In the genomic region with DNA sequence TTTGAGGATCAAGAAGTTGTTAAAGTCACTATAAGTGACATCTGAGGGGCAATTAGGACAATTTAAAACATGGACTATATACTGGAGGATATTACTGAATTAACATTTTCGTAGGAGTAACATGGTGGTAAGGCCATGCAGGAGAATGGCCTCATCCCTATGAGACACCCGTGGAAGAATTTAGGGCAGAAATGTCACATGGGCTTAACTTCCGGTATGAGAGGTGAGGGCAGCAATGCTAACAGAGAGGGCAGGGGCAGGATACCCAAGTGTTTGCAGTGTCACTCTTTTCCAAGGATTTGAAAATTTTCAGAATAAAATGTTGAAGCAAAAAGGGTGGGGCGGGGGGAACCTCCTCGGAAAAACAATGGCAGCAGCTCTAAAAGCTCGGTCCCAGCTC, we compare ENCODE assay signal across 9 cellular contexts. TPM values are rescaled to one million over a fixed set of nuclear protein-coding genes. Genes with fewer than 3 reads are reported as not detected.
DNase-seq lines count a peak whose midpoint lies in the region; ATAC-seq, FAIRE-seq and TF ChIP-seq lines count a peak whose summit lies in the region.
"Had no signal": no experiment of that assay in that cellular context is flagged by ENCODE, and none has a peak within 500 bp of the region (broad histone marks: within the 10 kb centered on the region; RNA-seq: fewer than 3 reads in every experiment).

No MANE protein-coding gene starts in this region.

- no peaks in the 10 kb centered on the region for H3K9me3 Mint-ChIP-seq in activated CD4-positive, alpha-beta T cell treated with anti-CD3 and anti-CD28 coated beads, Interleukin-2, amount 10 ng/mL, durations not matched to agents 24 days and 14 days
- H3K9me3 Mint-ChIP-seq in activated T-helper 2 cell treated with anti-CD3 and anti-CD28 coated beads, Interferon-gamma antibody, Interleukin-2, Interleukin-4, amounts not matched to agents 10 μg/mL and 5 μg/mL and 100 μg/mL, durations not matched to agents 14 hours and 24 hours and 36 hours: no peaks in the 10 kb centered on the region

- TF ChIP-seq CTCF in HepG2 (CRISPR knock-in tag; IDR thresholded peaks at IDR 0.05): no peak

- no peak overlapping the region for H2AFZ ChIP-seq in HepG2 (ENCODE audit: low read length)

- peak overlapping the region; percentile 81 for H3K4me3 Mint-ChIP-seq in activated CD4-positive, alpha-beta T cell treated with anti-CD3 and anti-CD28 coated beads, Interleukin-2, amount 10 ng/mL, durations not matched to agents 24 days and 14 days
- H3K4me3 Mint-ChIP-seq in activated T-helper 2 cell treated with anti-CD3 and anti-CD28 coated beads, Interferon-gamma antibody, Interleukin-2, Interleukin-4, amounts not matched to agents 10 μg/mL and 5 μg/mL and 100 μg/mL, durations not matched to agents 14 hours and 24 hours and 36 hours (ENCODE audit: low read depth): peak overlapping the region; percentile 76

- POLR2A ChIA-PET in HepG2 (lab: Yijun Ruan, JAX): interaction anchor here (0.9 kb wide), 1 partner anchor 126 kb away, joined by 3 read pairs; no protein-coding TSS in a partner anchor

- CTCF ChIA-PET in HepG2 (lab: Yijun Ruan, JAX; ENCODE audit: low intra/inter-chr PET ratio, low total read pairs): no interaction called here

- H4K20me1 ChIP-seq in HepG2 (ENCODE audit: insufficient read depth, low read length): peaks cover 5% of the 10 kb centered on the region; the same call in 1 of the 2 replicates

- H3K27me3 Mint-ChIP-seq in activated CD4-positive, alpha-beta T cell treated with anti-CD3 and anti-CD28 coated beads, Interleukin-2, amount 10 ng/mL, durations not matched to agents 24 days and 14 days: no peaks in the 10 kb centered on the region
- H3K27me3 Mint-ChIP-seq in activated T-helper 2 cell treated with anti-CD3 and anti-CD28 coated beads, Interferon-gamma antibody, Interleukin-2, Interleukin-4, amounts not matched to agents 10 μg/mL and 5 μg/mL and 100 μg/mL, durations not matched to agents 14 hours and 24 hours and 36 hours (ENCODE audit: low read depth): no peaks in the 10 kb centered on the region

- H3K4me1 ChIP-seq in HepG2 (ENCODE audit: insufficient read depth, low read length) (peaks cover 71% of the 10 kb centered on the region), subcutaneous abdominal adipose tissue (ENCODE audit: control insufficient read depth in 5 of 5, insufficient read depth in 5 of 5, low read length in 5 of 5) (peaks cover 8 to 50% (median 47%) of the 10 kb centered on the region in 5 donors)

- H3K4me3 ChIP-seq in HepG2 (replicated peaks in 1 of 3; ENCODE audit: insufficient read depth in 1 of 3, low read depth in 2 of 3, low read length in 3 of 3) (peak overlapping the region in 1 of 3 experiments; percentile 38; a peak in 3 of 6 replicates), subcutaneous abdominal adipose tissue (ENCODE audit: low read depth in 1 of 5, low read length in 5 of 5) (no peak overlapping the region)

- H3K9me3 ChIP-seq in HepG2 (ENCODE audit: low read length): no peaks in the 10 kb centered on the region
- no peaks in the 10 kb centered on the region for H3K9me3 ChIP-seq in subcutaneous abdominal adipose tissue (ENCODE audit: control insufficient read depth in 5 of 5, low read length in 5 of 5)

- no peak for TF ChIP-seq RAD21 in HepG2 (CRISPR knock-in tag; IDR thresholded peaks at IDR 0.05)

- H3K27ac Mint-ChIP-seq in activated CD4-positive, alpha-beta T cell treated with anti-CD3 and anti-CD28 coated beads, Interleukin-2, amount 10 ng/mL, durations not matched to agents 24 days and 14 days: peak overlapping the region; percentile 95
- H3K27ac Mint-ChIP-seq in activated T-helper 2 cell treated with anti-CD3 and anti-CD28 coated beads, Interferon-gamma antibody, Interleukin-2, Interleukin-4, amounts not matched to agents 10 μg/mL and 5 μg/mL and 100 μg/mL, durations not matched to agents 14 hours and 24 hours and 36 hours: peak overlapping the region; percentile 94

- no TSS peak for BruUV-seq in HepG2 (replicated peaks; lab: Mats Ljungman, UMichigan)

- ATAC-seq in HepG2 (no peak), HG03432 (IDR thresholded peaks at IDR 0.05; ENCODE audit: unreplicated experiment) (no peak)

- H3K36me3 ChIP-seq in HepG2 (replicated peaks in 1 of 2; ENCODE audit: control insufficient read depth in 1 of 2, insufficient read depth in 2 of 2, low read length in 2 of 2) (peaks cover 21 to 35% of the 10 kb centered on the region in 2 experiments; a peak in 4 of 5 replicates), subcutaneous abdominal adipose tissue (ENCODE audit: control insufficient read depth in 5 of 5, insufficient read depth in 5 of 5, low read length in 5 of 5) (peaks cover 0 to 17% (median 11%) of the 10 kb centered on the region in 5 donors)

- H3K9ac ChIP-seq in HepG2 (ENCODE audit: insufficient read depth, low read depth, low read length) (peak overlapping the region; percentile 12; the same call in 1 of the 2 replicates), subcutaneous abdominal adipose tissue (ENCODE audit: low read length in 5 of 5) (peak overlapping the region in 1 of 5 donors; percentile 10)

- H3K4me2 ChIP-seq in HepG2 (ENCODE audit: low read depth, low read length): peak overlapping the region; percentile 60

- TF ChIP-seq EP300 in HepG2 (IDR thresholded peaks at IDR 0.05; ENCODE audit: low read depth in 2 of 2, low read length in 2 of 2) (no peak), HepG2 (CRISPR knock-in tag; IDR thresholded peaks at IDR 0.05; ENCODE audit: borderline replicate concordance) (no peak)

- peaks cover 96% of the 10 kb centered on the region for H3K79me2 ChIP-seq in HepG2 (ENCODE audit: insufficient read depth, low read length)

- 15% methylated on average over 6 of the region's 6 CpGs for WGBS in HepG2 (ENCODE audit: low lambda C conversion rate)

- peak overlapping the region; percentile 58 for H3K27ac ChIP-seq in HepG2 (ENCODE audit: extremely low read length, insufficient read depth, low read length)
- H3K27ac ChIP-seq in subcutaneous abdominal adipose tissue (ENCODE audit: low read depth, low read length): peak overlapping the region; percentile 7

- no peaks in the 10 kb centered on the region for H3K27me3 ChIP-seq in HepG2 (ENCODE audit: control insufficient read depth in 1 of 2, insufficient read depth in 2 of 2, low read length in 2 of 2)
- H3K27me3 ChIP-seq in subcutaneous abdominal adipose tissue (ENCODE audit: control insufficient read depth in 5 of 5, insufficient read depth in 4 of 5, low read length in 5 of 5): no peaks in the 10 kb centered on the region

- no peak for DNase-seq in activated CD4-positive, alpha-beta T cell treated with anti-CD3 and anti-CD28 coated beads, Interleukin-2, amount 10 ng/mL, durations not matched to agents 24 days and 14 days
- no peak for DNase-seq in activated CD4-positive, alpha-beta T cell treated with anti-CD3 and anti-CD28 coated beads, Interleukin-2, amount 50 U/mL, for 4 hours
- DNase-seq in activated T-helper 2 cell treated with anti-CD3 and anti-CD28 coated beads, Interferon-gamma antibody, Interleukin-2, Interleukin-4, amounts not matched to agents 10 μg/mL and 5 μg/mL and 100 μg/mL, durations not matched to agents 14 hours and 24 hours and 36 hours (ENCODE audit: low spot score): no peak
- DNase-seq in HepG2 (ENCODE audit: low spot score) (no peak), globus pallidus (ENCODE audit: low spot score) (no peak), GF-D8 (lab: John Stamatoyannopoulos, UW) (no peak)
- DNase-seq: NCI-H82 had no signal

- FAIRE-seq in HepG2 (lab: Jason Lieb, UNC): no peak

- intact Hi-C loops in activated CD4-positive, alpha-beta T cell treated with anti-CD3 and anti-CD28 coated beads, Interleukin-2, amount 10 ng/mL, durations not matched to agents 24 days and 14 days (cut with micrococcal nuclease): loop anchor here (5.0 kb wide), 1 partner anchor 52 kb away; the partner anchor contains the start of genes NDUFA11 and VMAC
- intact Hi-C loops in activated T-helper 2 cell treated with anti-CD3 and anti-CD28 coated beads, Interferon-gamma antibody, Interleukin-2, Interleukin-4, amounts not matched to agents 10 μg/mL and 5 μg/mL and 100 μg/mL, durations not matched to agents 14 hours and 24 hours and 36 hours (cut with micrococcal nuclease): loop anchor here (1.0 kb wide), 1 partner anchor 8 kb away; no protein-coding TSS in a partner anchor
- intact Hi-C loops in HepG2 (cut with micrococcal nuclease; ENCODE audit: unreplicated experiment): loop anchor here (2.0 kb wide), 1 partner anchor 45 kb away; no protein-coding TSS in a partner anchor

- no peak for TF ChIP-seq POLR2A in HepG2 (IDR thresholded peaks at IDR 0.05; ENCODE audit: insufficient read depth in 1 of 2, low read depth in 2 of 2, low read length in 2 of 2)

- peaks cover 76% of the 10 kb centered on the region for H3K4me1 Mint-ChIP-seq in activated CD4-positive, alpha-beta T cell treated with anti-CD3 and anti-CD28 coated beads, Interleukin-2, amount 10 ng/mL, durations not matched to agents 24 days and 14 days
- H3K4me1 Mint-ChIP-seq in activated T-helper 2 cell treated with anti-CD3 and anti-CD28 coated beads, Interferon-gamma antibody, Interleukin-2, Interleukin-4, amounts not matched to agents 10 μg/mL and 5 μg/mL and 100 μg/mL, durations not matched to agents 14 hours and 24 hours and 36 hours (ENCODE audit: low read depth): peaks cover 63% of the 10 kb centered on the region

- H3K36me3 Mint-ChIP-seq in activated CD4-positive, alpha-beta T cell treated with anti-CD3 and anti-CD28 coated beads, Interleukin-2, amount 10 ng/mL, durations not matched to agents 24 days and 14 days (ENCODE audit: low read depth): peaks cover 26% of the 10 kb centered on the region
- peaks cover 50% of the 10 kb centered on the region for H3K36me3 Mint-ChIP-seq in activated T-helper 2 cell treated with anti-CD3 and anti-CD28 coated beads, Interferon-gamma antibody, Interleukin-2, Interleukin-4, amounts not matched to agents 10 μg/mL and 5 μg/mL and 100 μg/mL, durations not matched to agents 14 hours and 24 hours and 36 hours (ENCODE audit: low read depth)

- in situ Hi-C loops in HepG2 (cut with HindIII; ENCODE audit: extremely low pct_ligation_motif_present, low pct_unique_long_range_greater_than_20kb): loop anchor here (5.0 kb wide), 1 partner anchor 42 kb away; the partner anchor contains the start of gene CAPS

RNA-seq across cellular contexts. Expression of gene RANBP3, which starts 23.6 kb away (rescaled TPM):
- 105 and 114 TPM in 2 replicates for total RNA-seq in activated CD4-positive, alpha-beta T cell treated with anti-CD3 and anti-CD28 coated beads, Interleukin-2, amount 10 ng/mL, durations not matched to agents 24 days and 14 days
- total RNA-seq in activated T-helper 2 cell treated with anti-CD3 and anti-CD28 coated beads, Interferon-gamma antibody, Interleukin-2, Interleukin-4, amounts not matched to agents 10 μg/mL and 5 μg/mL and 100 μg/mL, durations not matched to agents 14 hours and 24 hours and 36 hours: 98.2 and 105 TPM in 2 replicates
- total RNA-seq in HepG2 (2016; rRNA removed; fragmentation: Illumina TruSeq; extraction: Trizol): 37.2 and 39.5 TPM in 2 replicates
- total RNA-seq in HepG2 (2016; cell fraction: cytosol; rRNA removed; fragmentation: Illumina TruSeq; extraction: Trizol; ENCODE audit: low read depth): 15.1 and 18.2 TPM in 2 replicates
- total RNA-seq in HepG2 (2016; cell fraction: insoluble cytoplasmic fraction; rRNA removed; fragmentation: Illumina TruSeq; extraction: Trizol): 27.1 and 40.8 TPM in 2 replicates
- 19.4 and 20.4 TPM in 2 replicates for total RNA-seq in HepG2 (2016; cell fraction: membrane; rRNA removed; fragmentation: Illumina TruSeq; extraction: Trizol)
- total RNA-seq in HepG2 (2016; cell fraction: nucleus; rRNA removed; fragmentation: Illumina TruSeq; extraction: Trizol): 47.7 and 56.8 TPM in 2 replicates
- 149 and 151 TPM in 2 replicates for polyA plus RNA-seq in HepG2 (2011; rRNA removed)
- 91.7 and 149 TPM in 2 replicates for polyA plus RNA-seq in HepG2 (2011; cell fraction: cytosol; rRNA removed)
- 233 and 293 TPM in 2 replicates for polyA plus RNA-seq in HepG2 (2011; cell fraction: nucleus; rRNA removed)
- polyA plus RNA-seq in HepG2 (2012): 62.1 and 64.6 TPM in 2 replicates
- 10.3 and 11.7 TPM in 2 replicates for polyA plus RNA-seq in HepG2 (2016; cell fraction: cytosol; fragmentation: Illumina TruSeq; extraction: Trizol; ENCODE audit: low read depth)
- 53.5 and 62.0 TPM in 2 replicates for polyA plus RNA-seq in HepG2 (2016; cell fraction: insoluble cytoplasmic fraction; fragmentation: Illumina TruSeq; extraction: Trizol; ENCODE audit: low read depth)
- 18.2 and 24.3 TPM in 2 replicates for polyA plus RNA-seq in HepG2 (2016; cell fraction: membrane; fragmentation: Illumina TruSeq; extraction: Trizol; ENCODE audit: low read depth)
- polyA plus RNA-seq in HepG2 (2016; cell fraction: nucleus; fragmentation: Illumina TruSeq; extraction: Trizol; ENCODE audit: insufficient read depth, low read depth): 127 and 170 TPM in 2 replicates
- polyA minus RNA-seq in HepG2 (2011; rRNA and poly(A)+ RNA removed; ENCODE audit: low replicate concordance): 43.2 and 193 TPM in 2 replicates
- 76.9 and 86.6 TPM in 2 replicates for polyA minus RNA-seq in HepG2 (2011; cell fraction: cytosol; rRNA and poly(A)+ RNA removed)
- polyA minus RNA-seq in HepG2 (2011; cell fraction: nucleus; rRNA and poly(A)+ RNA removed): 74.3 and 80.3 TPM in 2 replicates

RNA-seq across cellular contexts. Expression of gene CAPS, which starts 40.2 kb away (rescaled TPM):
- total RNA-seq in activated CD4-positive, alpha-beta T cell treated with anti-CD3 and anti-CD28 coated beads, Interleukin-2, amount 10 ng/mL, durations not matched to agents 24 days and 14 days: 4.0 and 4.1 TPM in 2 replicates
- total RNA-seq in activated T-helper 2 cell treated with anti-CD3 and anti-CD28 coated beads, Interferon-gamma antibody, Interleukin-2, Interleukin-4, amounts not matched to agents 10 μg/mL and 5 μg/mL and 100 μg/mL, durations not matched to agents 14 hours and 24 hours and 36 hours: 3.3 and 4.8 TPM in 2 replicates
- 1.7 and 3.1 TPM in 2 replicates for total RNA-seq in HepG2 (2016; rRNA removed; fragmentation: Illumina TruSeq; extraction: Trizol)
- total RNA-seq in HepG2 (2016; cell fraction: cytosol; rRNA removed; fragmentation: Illumina TruSeq; extraction: Trizol; ENCODE audit: low read depth): 0.40 and 0.53 TPM in 2 replicates
- total RNA-seq in HepG2 (2016; cell fraction: insoluble cytoplasmic fraction; rRNA removed; fragmentation: Illumina TruSeq; extraction: Trizol): 1.1 and 3.0 TPM in 2 replicates
- total RNA-seq in HepG2 (2016; cell fraction: membrane; rRNA removed; fragmentation: Illumina TruSeq; extraction: Trizol): 1.2 and 1.4 TPM in 2 replicates
- 2.6 and 2.9 TPM in 2 replicates for total RNA-seq in HepG2 (2016; cell fraction: nucleus; rRNA removed; fragmentation: Illumina TruSeq; extraction: Trizol)
- polyA plus RNA-seq in HepG2 (2011; rRNA removed): 3.1 and 4.5 TPM in 2 replicates
- 2.9 and 3.5 TPM in 2 replicates for polyA plus RNA-seq in HepG2 (2011; cell fraction: cytosol; rRNA removed)
- polyA plus RNA-seq in HepG2 (2011; cell fraction: nucleus; rRNA removed): 19.5 and 22.9 TPM in 2 replicates
- polyA plus RNA-seq in HepG2 (2012): 1.8 and 1.9 TPM in 2 replicates
- 0.40 and 0.43 TPM in 2 replicates for polyA plus RNA-seq in HepG2 (2016; cell fraction: cytosol; fragmentation: Illumina TruSeq; extraction: Trizol; ENCODE audit: low read depth)
- polyA plus RNA-seq in HepG2 (2016; cell fraction: insoluble cytoplasmic fraction; fragmentation: Illumina TruSeq; extraction: Trizol; ENCODE audit: low read depth): 1.1 and 1.4 TPM in 2 replicates
- 0.61 and 0.87 TPM in 2 replicates for polyA plus RNA-seq in HepG2 (2016; cell fraction: membrane; fragmentation: Illumina TruSeq; extraction: Trizol; ENCODE audit: low read depth)
- 10.1 and 13.8 TPM in 2 replicates for polyA plus RNA-seq in HepG2 (2016; cell fraction: nucleus; fragmentation: Illumina TruSeq; extraction: Trizol; ENCODE audit: insufficient read depth, low read depth)
- polyA minus RNA-seq in HepG2 (2011; rRNA and poly(A)+ RNA removed; ENCODE audit: low replicate concordance): 0.28 and 3.1 TPM in 2 replicates
- 0.40 and 1.1 TPM in 2 replicates for polyA minus RNA-seq in HepG2 (2011; cell fraction: cytosol; rRNA and poly(A)+ RNA removed)
- 3.0 and 3.1 TPM in 2 replicates for polyA minus RNA-seq in HepG2 (2011; cell fraction: nucleus; rRNA and poly(A)+ RNA removed)

RNA-seq across cellular contexts. Expression of gene VMAC, which starts 49.6 kb away (rescaled TPM):
- 2.7 and 3.2 TPM in 2 replicates for total RNA-seq in activated CD4-positive, alpha-beta T cell treated with anti-CD3 and anti-CD28 coated beads, Interleukin-2, amount 10 ng/mL, durations not matched to agents 24 days and 14 days
- 3.1 and 3.8 TPM in 2 replicates for total RNA-seq in activated T-helper 2 cell treated with anti-CD3 and anti-CD28 coated beads, Interferon-gamma antibody, Interleukin-2, Interleukin-4, amounts not matched to agents 10 μg/mL and 5 μg/mL and 100 μg/mL, durations not matched to agents 14 hours and 24 hours and 36 hours
- total RNA-seq in HepG2 (2016; rRNA removed; fragmentation: Illumina TruSeq; extraction: Trizol): 1.2 and 2.4 TPM in 2 replicates
- total RNA-seq in HepG2 (2016; cell fraction: cytosol; rRNA removed; fragmentation: Illumina TruSeq; extraction: Trizol; ENCODE audit: low read depth): 1.2 and 2.0 TPM in 2 replicates
- 1.1 and 2.6 TPM in 2 replicates for total RNA-seq in HepG2 (2016; cell fraction: insoluble cytoplasmic fraction; rRNA removed; fragmentation: Illumina TruSeq; extraction: Trizol)
- total RNA-seq in HepG2 (2016; cell fraction: membrane; rRNA removed; fragmentation: Illumina TruSeq; extraction: Trizol): 1.6 and 2.0 TPM in 2 replicates
- total RNA-seq in HepG2 (2016; cell fraction: nucleus; rRNA removed; fragmentation: Illumina TruSeq; extraction: Trizol): 2.4 and 2.8 TPM in 2 replicates
- polyA plus RNA-seq in HepG2 (2011; rRNA removed): 2.4 and 3.1 TPM in 2 replicates
- 1.3 and 1.9 TPM in 2 replicates for polyA plus RNA-seq in HepG2 (2011; cell fraction: cytosol; rRNA removed)
- polyA plus RNA-seq in HepG2 (2011; cell fraction: nucleus; rRNA removed): 12.9 and 13.7 TPM in 2 replicates
- 0.61 and 1.0 TPM in 2 replicates for polyA plus RNA-seq in HepG2 (2012)
- 0.49 and 0.65 TPM in 2 replicates for polyA plus RNA-seq in HepG2 (2016; cell fraction: cytosol; fragmentation: Illumina TruSeq; extraction: Trizol; ENCODE audit: low read depth)
- polyA plus RNA-seq in HepG2 (2016; cell fraction: insoluble cytoplasmic fraction; fragmentation: Illumina TruSeq; extraction: Trizol; ENCODE audit: low read depth): 0.78 and 1.4 TPM in 2 replicates
- polyA plus RNA-seq in HepG2 (2016; cell fraction: membrane; fragmentation: Illumina TruSeq; extraction: Trizol; ENCODE audit: low read depth): 0.82 and 0.91 TPM in 2 replicates
- polyA plus RNA-seq in HepG2 (2016; cell fraction: nucleus; fragmentation: Illumina TruSeq; extraction: Trizol; ENCODE audit: insufficient read depth, low read depth): 4.8 and 5.0 TPM in 2 replicates
- 0.33 and 2.8 TPM in 2 replicates for polyA minus RNA-seq in HepG2 (2011; rRNA and poly(A)+ RNA removed; ENCODE audit: low replicate concordance)
- polyA minus RNA-seq in HepG2 (2011; cell fraction: cytosol; rRNA and poly(A)+ RNA removed): 0.59 and 1.2 TPM in 2 replicates
- polyA minus RNA-seq in HepG2 (2011; cell fraction: nucleus; rRNA and poly(A)+ RNA removed): 3.7 and 4.2 TPM in 2 replicates

RNA-seq across cellular contexts. Expression of gene NDUFA11, which starts 50.7 kb away (rescaled TPM):
- total RNA-seq in activated CD4-positive, alpha-beta T cell treated with anti-CD3 and anti-CD28 coated beads, Interleukin-2, amount 10 ng/mL, durations not matched to agents 24 days and 14 days: 237 and 251 TPM in 2 replicates
- 230 and 246 TPM in 2 replicates for total RNA-seq in activated T-helper 2 cell treated with anti-CD3 and anti-CD28 coated beads, Interferon-gamma antibody, Interleukin-2, Interleukin-4, amounts not matched to agents 10 μg/mL and 5 μg/mL and 100 μg/mL, durations not matched to agents 14 hours and 24 hours and 36 hours
- 378 and 396 TPM in 2 replicates for total RNA-seq in HepG2 (2016; rRNA removed; fragmentation: Illumina TruSeq; extraction: Trizol)
- 206 and 277 TPM in 2 replicates for total RNA-seq in HepG2 (2016; cell fraction: cytosol; rRNA removed; fragmentation: Illumina TruSeq; extraction: Trizol; ENCODE audit: low read depth)
- total RNA-seq in HepG2 (2016; cell fraction: insoluble cytoplasmic fraction; rRNA removed; fragmentation: Illumina TruSeq; extraction: Trizol): 384 and 456 TPM in 2 replicates
- 192 and 280 TPM in 2 replicates for total RNA-seq in HepG2 (2016; cell fraction: membrane; rRNA removed; fragmentation: Illumina TruSeq; extraction: Trizol)
- 124 and 130 TPM in 2 replicates for total RNA-seq in HepG2 (2016; cell fraction: nucleus; rRNA removed; fragmentation: Illumina TruSeq; extraction: Trizol)
- 286 and 302 TPM in 2 replicates for polyA plus RNA-seq in HepG2 (2011; rRNA removed)
- 407 and 879 TPM in 2 replicates for polyA plus RNA-seq in HepG2 (2011; cell fraction: cytosol; rRNA removed)
- polyA plus RNA-seq in HepG2 (2011; cell fraction: nucleus; rRNA removed): 341 and 384 TPM in 2 replicates
- polyA plus RNA-seq in HepG2 (2012): 182 and 188 TPM in 2 replicates
- polyA plus RNA-seq in HepG2 (2016; cell fraction: cytosol; fragmentation: Illumina TruSeq; extraction: Trizol; ENCODE audit: low read depth): 245 and 314 TPM in 2 replicates
- polyA plus RNA-seq in HepG2 (2016; cell fraction: insoluble cytoplasmic fraction; fragmentation: Illumina TruSeq; extraction: Trizol; ENCODE audit: low read depth): 420 and 459 TPM in 2 replicates
- 204 and 246 TPM in 2 replicates for polyA plus RNA-seq in HepG2 (2016; cell fraction: membrane; fragmentation: Illumina TruSeq; extraction: Trizol; ENCODE audit: low read depth)
- 232 and 235 TPM in 2 replicates for polyA plus RNA-seq in HepG2 (2016; cell fraction: nucleus; fragmentation: Illumina TruSeq; extraction: Trizol; ENCODE audit: insufficient read depth, low read depth)
- 32.1 and 88.3 TPM in 2 replicates for polyA minus RNA-seq in HepG2 (2011; rRNA and poly(A)+ RNA removed; ENCODE audit: low replicate concordance)
- polyA minus RNA-seq in HepG2 (2011; cell fraction: cytosol; rRNA and poly(A)+ RNA removed): 38.6 and 41.0 TPM in 2 replicates
- 16.5 and 21.2 TPM in 2 replicates for polyA minus RNA-seq in HepG2 (2011; cell fraction: nucleus; rRNA and poly(A)+ RNA removed)
